In the genomic region with DNA sequence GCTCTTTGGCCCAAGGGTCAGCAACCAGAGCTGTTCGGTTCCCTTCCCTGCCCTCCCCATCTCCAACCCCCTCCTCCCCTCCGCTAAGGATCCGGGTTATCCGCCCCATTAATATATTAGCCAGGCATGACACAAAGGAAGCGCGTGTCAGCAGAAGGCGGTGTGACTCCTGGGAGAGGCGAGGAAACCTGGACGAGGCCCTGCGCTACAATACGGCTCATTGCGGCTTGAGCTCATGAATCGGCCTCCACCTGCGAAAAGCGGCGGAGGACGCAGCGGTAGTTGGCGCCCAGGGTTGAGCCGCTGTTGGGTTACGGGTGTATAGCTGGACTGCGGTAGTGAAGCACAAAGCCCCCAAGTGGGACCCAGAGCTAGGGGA, we compare ENCODE assay signal across 17 cellular contexts. TPM values are rescaled to one million over a fixed set of nuclear protein-coding genes. Genes with fewer than 3 reads are reported as not detected.
DNase-seq lines count a peak whose midpoint lies in the region; ATAC-seq, FAIRE-seq and TF ChIP-seq lines count a peak whose summit lies in the region.
"Had no signal": no experiment of that assay in that cellular context is flagged by ENCODE, and none has a peak within 500 bp of the region (broad histone marks: within the 10 kb centered on the region; RNA-seq: fewer than 3 reads in every experiment).

No MANE protein-coding gene starts in this region.

- H3K9me3 ChIP-seq in HepG2 (ENCODE audit: low read length), result no peaks in the 10 kb centered on the region
- H3K9me3 ChIP-seq in right lobe of liver, result no peaks in the 10 kb centered on the region
- H3K9me3 ChIP-seq: gastroesophageal sphincter, thoracic aorta had no signal

- FAIRE-seq in HepG2 (lab: Jason Lieb, UNC) (no peak), bronchial epithelial cell (lab: Jason Lieb, UNC) (no peak)
- FAIRE-seq: GM18507 had no signal

- POLR2A ChIA-PET in HepG2 (lab: Yijun Ruan, JAX), result interaction anchor here (3.4 kb wide), 1 partner anchor 10 kb away, joined by 15 read pairs; a partner anchor contains a TSS

- H3K27ac ChIP-seq in HepG2 (ENCODE audit: extremely low read length, insufficient read depth, low read length) (no peak overlapping the region), right lobe of liver (peak overlapping the region in 1 of 3 donors; percentile 20)
- H3K27ac ChIP-seq: gastroesophageal sphincter had no signal

- H4K20me1 ChIP-seq in HepG2 (ENCODE audit: insufficient read depth, low read length), result no peaks in the 10 kb centered on the region

- peaks cover 19% of the 10 kb centered on the region for H3K4me1 Mint-ChIP-seq in mesothelial cell of epicardium

- peaks cover 88% of the 10 kb centered on the region for H3K27me3 Mint-ChIP-seq in mesothelial cell of epicardium (ENCODE audit: low read depth)

- H3K4me1 ChIP-seq in HepG2 (ENCODE audit: insufficient read depth, low read length) (peaks cover 37% of the 10 kb centered on the region), right lobe of liver (peaks cover 0 to 19% (median 0%) of the 10 kb centered on the region in 4 donors)

- H3K79me2 ChIP-seq in HepG2 (ENCODE audit: insufficient read depth, low read length), result peaks cover 19% of the 10 kb centered on the region

- no peaks in the 10 kb centered on the region for H3K9me3 Mint-ChIP-seq in mesothelial cell of epicardium
- H3K9me3 Mint-ChIP-seq: activated naive CD4-positive, alpha-beta T cell treated with anti-CD3 and anti-CD28 coated beads for 36 hours had no signal

- no peak overlapping the region for H2AFZ ChIP-seq in HepG2 (ENCODE audit: low read length)

- no peak for TF ChIP-seq EP300 in HepG2 (IDR thresholded peaks at IDR 0.05; ENCODE audit: low read depth in 2 of 2, low read length in 2 of 2)
- no peak for TF ChIP-seq EP300 in HepG2 (CRISPR knock-in tag; IDR thresholded peaks at IDR 0.05; ENCODE audit: borderline replicate concordance)

- H3K27ac Mint-ChIP-seq in mesothelial cell of epicardium, result no peak overlapping the region
- H3K27ac Mint-ChIP-seq: activated naive CD4-positive, alpha-beta T cell treated with anti-CD3 and anti-CD28 coated beads for 36 hours had no signal

- TF ChIP-seq CTCF in HepG2 (CRISPR knock-in tag; IDR thresholded peaks at IDR 0.05), result no peak
- no peak for TF ChIP-seq CTCF in right lobe of liver (IDR thresholded peaks at IDR 0.05)
- no peak for TF ChIP-seq CTCF in bronchial epithelial cell (IDR thresholded peaks at IDR 0.05; ENCODE audit: insufficient read depth, low read length, severe bottlenecking)
- TF ChIP-seq CTCF in mesothelial cell of epicardium (IDR thresholded peaks at IDR 0.05; ENCODE audit: unreplicated experiment), result no peak

- no peak for ATAC-seq in HepG2
- ATAC-seq in right lobe of liver, result no peak
- ATAC-seq in GM19035 (IDR thresholded peaks at IDR 0.05; ENCODE audit: unreplicated experiment), result no peak
- ATAC-seq: gastroesophageal sphincter, left ventricle myocardium superior had no signal

- CTCF ChIA-PET in HepG2 (lab: Yijun Ruan, JAX; ENCODE audit: low intra/inter-chr PET ratio, low total read pairs), result no interaction called here

- peak overlapping the region; percentile 48 for H3K4me3 Mint-ChIP-seq in mesothelial cell of epicardium
- H3K4me3 Mint-ChIP-seq: activated naive CD4-positive, alpha-beta T cell treated with anti-CD3 and anti-CD28 coated beads for 36 hours had no signal

- in situ Hi-C loops in HepG2 (cut with HindIII; ENCODE audit: extremely low pct_ligation_motif_present, low pct_unique_long_range_greater_than_20kb), result no loop called here

- H3K4me2 ChIP-seq in HepG2 (ENCODE audit: low read depth, low read length), result no peak overlapping the region

- H3K4me3 ChIP-seq in HepG2 (replicated peaks in 1 of 3; ENCODE audit: insufficient read depth in 1 of 3, low read depth in 2 of 3, low read length in 3 of 3), result no peak overlapping the region
- H3K4me3 ChIP-seq in right lobe of liver, result no peak overlapping the region
- H3K4me3 ChIP-seq in bronchial epithelial cell (ENCODE audit: low read depth, low read length), result peak overlapping the region; percentile 51
- H3K4me3 ChIP-seq: gastroesophageal sphincter, thoracic aorta had no signal

- no TSS peak for BruUV-seq in HepG2 (replicated peaks; lab: Mats Ljungman, UMichigan)

- TF ChIP-seq RAD21 in HepG2 (CRISPR knock-in tag; IDR thresholded peaks at IDR 0.05), result no peak

- H3K27me3 ChIP-seq in HepG2 (ENCODE audit: control insufficient read depth in 1 of 2, insufficient read depth in 2 of 2, low read length in 2 of 2) (no peaks in the 10 kb centered on the region; a peak in 1 of 5 replicates), right lobe of liver (no peaks in the 10 kb centered on the region), bronchial epithelial cell (ENCODE audit: control insufficient read depth, insufficient read depth, low read length) (no peaks in the 10 kb centered on the region)

- intact Hi-C loops in HepG2 (cut with micrococcal nuclease; ENCODE audit: unreplicated experiment), result loop anchor here (5.0 kb wide), 1 partner anchor 243 kb away; no protein-coding TSS in a partner anchor
- intact Hi-C loops in right lobe of liver (cut with DNase I), result no loop called here
- intact Hi-C loops in posterior vena cava (cut with DNase I), result no loop called here

- H3K9ac ChIP-seq in HepG2 (ENCODE audit: insufficient read depth, low read depth, low read length), result no peak overlapping the region

- WGBS in HepG2 (ENCODE audit: low lambda C conversion rate), result 99% methylated on average over 22 of the region's 22 CpGs
- 49% methylated on average over 9 of the region's 22 CpGs for WGBS in right lobe of liver (ENCODE audit: insufficient coverage, low coverage, low lambda C conversion rate, missing lambda C conversion rate)

- no peaks in the 10 kb centered on the region; a peak in 1 of 5 replicates for H3K36me3 ChIP-seq in HepG2 (replicated peaks in 1 of 2; ENCODE audit: control insufficient read depth in 1 of 2, insufficient read depth in 2 of 2, low read length in 2 of 2)
- H3K36me3 ChIP-seq in right lobe of liver, result no peaks in the 10 kb centered on the region
- no peaks in the 10 kb centered on the region for H3K36me3 ChIP-seq in bronchial epithelial cell (ENCODE audit: control insufficient read depth, insufficient read depth, low read length)
- H3K36me3 ChIP-seq: gastroesophageal sphincter, thoracic aorta had no signal

- DNase-seq in HepG2 (ENCODE audit: low spot score), result no peak
- DNase-seq in right lobe of liver, result no peak
- DNase-seq in bronchial epithelial cell (ENCODE audit: low read depth), result peak; percentile 67
- DNase-seq in mesothelial cell of epicardium (ENCODE audit: low spot score in 2 of 2, unreplicated experiment in 2 of 2), result no peak
- DNase-seq in H4 (ENCODE audit: low spot score), result no peak
- DNase-seq in NCI-H2171 (lab: John Stamatoyannopoulos, UW), result no peak
- no peak for DNase-seq in posterior vena cava (ENCODE audit: low spot score)
- DNase-seq: activated naive CD4-positive, alpha-beta T cell treated with anti-CD3 and anti-CD28 coated beads for 36 hours; left ventricle myocardium superior; MV-4-11 had no signal

- H3K36me3 Mint-ChIP-seq in mesothelial cell of epicardium, result peaks cover 4% of the 10 kb centered on the region

- TF ChIP-seq POLR2A in HepG2 (IDR thresholded peaks at IDR 0.05; ENCODE audit: insufficient read depth in 1 of 2, low read depth in 2 of 2, low read length in 2 of 2), result no peak
- TF ChIP-seq POLR2A in right lobe of liver (IDR thresholded peaks at IDR 0.05), result no peak

RNA-seq across cellular contexts. Expression of a gene that starts 10.0 kb away (rescaled TPM):
- total RNA-seq in HepG2 (2016; rRNA removed; fragmentation: Illumina TruSeq; extraction: Trizol) (58.1 and 58.6 TPM in 2 replicates), right lobe of liver (10 to 100 TPM; 29.8 to 35.5 (median 32.5) TPM), bronchial epithelial cell (4.9 and 5.3 TPM in 2 replicates), mesothelial cell of epicardium (19.3 to 21.8 TPM (median 19.7 TPM) in 3 replicates), posterior vena cava (under 1 TPM in 1 of 2 donors, not detected in 1; 0.23 TPM)
- 14.5 and 16.1 TPM in 2 replicates for total RNA-seq in HepG2 (2016; cell fraction: cytosol; rRNA removed; fragmentation: Illumina TruSeq; extraction: Trizol; ENCODE audit: low read depth)
- total RNA-seq in HepG2 (2016; cell fraction: insoluble cytoplasmic fraction; rRNA removed; fragmentation: Illumina TruSeq; extraction: Trizol), result 51.7 and 53.7 TPM in 2 replicates
- total RNA-seq in HepG2 (2016; cell fraction: membrane; rRNA removed; fragmentation: Illumina TruSeq; extraction: Trizol), result 58.2 and 61.8 TPM in 2 replicates
- total RNA-seq in HepG2 (2016; cell fraction: nucleus; rRNA removed; fragmentation: Illumina TruSeq; extraction: Trizol), result 59.1 and 60.1 TPM in 2 replicates
- 43.4 and 47.6 TPM in 2 replicates for polyA plus RNA-seq in HepG2 (2011; rRNA removed)
- 41.8 and 44.7 TPM in 2 replicates for polyA plus RNA-seq in HepG2 (2011; cell fraction: cytosol; rRNA removed)
- 54.5 and 66.1 TPM in 2 replicates for polyA plus RNA-seq in HepG2 (2011; cell fraction: nucleus; rRNA removed)
- polyA plus RNA-seq in HepG2 (2012), result 32.0 and 32.4 TPM in 2 replicates
- 9.3 and 9.9 TPM in 2 replicates for polyA plus RNA-seq in HepG2 (2016; cell fraction: cytosol; fragmentation: Illumina TruSeq; extraction: Trizol; ENCODE audit: low read depth)
- polyA plus RNA-seq in HepG2 (2016; cell fraction: insoluble cytoplasmic fraction; fragmentation: Illumina TruSeq; extraction: Trizol; ENCODE audit: low read depth), result 93.1 and 102 TPM in 2 replicates
- polyA plus RNA-seq in HepG2 (2016; cell fraction: membrane; fragmentation: Illumina TruSeq; extraction: Trizol; ENCODE audit: low read depth), result 37.3 and 39.0 TPM in 2 replicates
- polyA plus RNA-seq in HepG2 (2016; cell fraction: nucleus; fragmentation: Illumina TruSeq; extraction: Trizol; ENCODE audit: insufficient read depth, low read depth), result 98.8 and 112 TPM in 2 replicates
- 4.0 and 60.9 TPM in 2 replicates for polyA minus RNA-seq in HepG2 (2011; rRNA and poly(A)+ RNA removed; ENCODE audit: low replicate concordance)
- polyA minus RNA-seq in HepG2 (2011; cell fraction: cytosol; rRNA and poly(A)+ RNA removed), result 54.0 and 57.6 TPM in 2 replicates
- 76.0 and 85.0 TPM in 2 replicates for polyA minus RNA-seq in HepG2 (2011; cell fraction: nucleus; rRNA and poly(A)+ RNA removed)
- 3.1 and 5.3 TPM in 2 replicates for total RNA-seq in H4 (2014; rRNA removed; shearing (Covaris generic))
- total RNA-seq: activated naive CD4-positive, alpha-beta T cell treated with anti-CD3 and anti-CD28 coated beads for 36 hours; chondrocyte; left ventricle myocardium superior; T-helper 1 cell treated with Interleukin-12 subunit alpha and Interleukin-12 subunit beta and Interleukin-4 antibody, amounts not matched to agents 30 ng/mL and 1 ng/mL, for 36 hours; thoracic aorta had no signal

RNA-seq across cellular contexts. Expression of a gene that starts 10.3 kb away (rescaled TPM):
- total RNA-seq in HepG2 (2016; rRNA removed; fragmentation: Illumina TruSeq; extraction: Trizol) (13.2 and 27.4 TPM in 2 replicates), right lobe of liver (10 to 100 TPM in 1 of 6 experiments, 1 to 10 TPM in 5; 3.7 to 10.4 (median 4.6) TPM), bronchial epithelial cell (0.53 and 1.2 TPM in 2 replicates), mesothelial cell of epicardium (2.7 to 3.5 TPM (median 2.8 TPM) in 3 replicates), posterior vena cava (not detected)
- 21.5 and 24.0 TPM in 2 replicates for total RNA-seq in HepG2 (2016; cell fraction: cytosol; rRNA removed; fragmentation: Illumina TruSeq; extraction: Trizol; ENCODE audit: low read depth)
- 11.2 and 26.5 TPM in 2 replicates for total RNA-seq in HepG2 (2016; cell fraction: insoluble cytoplasmic fraction; rRNA removed; fragmentation: Illumina TruSeq; extraction: Trizol)
- total RNA-seq in HepG2 (2016; cell fraction: membrane; rRNA removed; fragmentation: Illumina TruSeq; extraction: Trizol), result 16.2 and 16.4 TPM in 2 replicates
- total RNA-seq in HepG2 (2016; cell fraction: nucleus; rRNA removed; fragmentation: Illumina TruSeq; extraction: Trizol), result 87.8 and 88.1 TPM in 2 replicates
- polyA plus RNA-seq in HepG2 (2011; rRNA removed), result 8.6 and 9.3 TPM in 2 replicates
- polyA plus RNA-seq in HepG2 (2011; cell fraction: cytosol; rRNA removed), result 2.6 and 3.9 TPM in 2 replicates
- 28.3 and 28.6 TPM in 2 replicates for polyA plus RNA-seq in HepG2 (2011; cell fraction: nucleus; rRNA removed)
- polyA plus RNA-seq in HepG2 (2012), result 7.9 and 8.5 TPM in 2 replicates
- polyA plus RNA-seq in HepG2 (2016; cell fraction: cytosol; fragmentation: Illumina TruSeq; extraction: Trizol; ENCODE audit: low read depth), result 3.5 and 4.5 TPM in 2 replicates
- polyA plus RNA-seq in HepG2 (2016; cell fraction: insoluble cytoplasmic fraction; fragmentation: Illumina TruSeq; extraction: Trizol; ENCODE audit: low read depth), result 5.4 and 8.4 TPM in 2 replicates
- polyA plus RNA-seq in HepG2 (2016; cell fraction: membrane; fragmentation: Illumina TruSeq; extraction: Trizol; ENCODE audit: low read depth), result 4.9 and 5.2 TPM in 2 replicates
- 52.2 and 52.8 TPM in 2 replicates for polyA plus RNA-seq in HepG2 (2016; cell fraction: nucleus; fragmentation: Illumina TruSeq; extraction: Trizol; ENCODE audit: insufficient read depth, low read depth)
- polyA minus RNA-seq in HepG2 (2011; rRNA and poly(A)+ RNA removed; ENCODE audit: low replicate concordance), result 0.61 and 8.5 TPM in 2 replicates
- 4.9 and 5.1 TPM in 2 replicates for polyA minus RNA-seq in HepG2 (2011; cell fraction: cytosol; rRNA and poly(A)+ RNA removed)
- 136 TPM in 2 replicates for polyA minus RNA-seq in HepG2 (2011; cell fraction: nucleus; rRNA and poly(A)+ RNA removed)
- 0.02 and 0.29 TPM in 2 replicates for total RNA-seq in H4 (2014; rRNA removed; shearing (Covaris generic))
- total RNA-seq: activated naive CD4-positive, alpha-beta T cell treated with anti-CD3 and anti-CD28 coated beads for 36 hours; chondrocyte; left ventricle myocardium superior; T-helper 1 cell treated with Interleukin-12 subunit alpha and Interleukin-12 subunit beta and Interleukin-4 antibody, amounts not matched to agents 30 ng/mL and 1 ng/mL, for 36 hours had no signal
- polyA plus RNA-seq: AG04450 had no signal
